1 cellular context compared by ENCODE assay signal in the genomic region with DNA sequence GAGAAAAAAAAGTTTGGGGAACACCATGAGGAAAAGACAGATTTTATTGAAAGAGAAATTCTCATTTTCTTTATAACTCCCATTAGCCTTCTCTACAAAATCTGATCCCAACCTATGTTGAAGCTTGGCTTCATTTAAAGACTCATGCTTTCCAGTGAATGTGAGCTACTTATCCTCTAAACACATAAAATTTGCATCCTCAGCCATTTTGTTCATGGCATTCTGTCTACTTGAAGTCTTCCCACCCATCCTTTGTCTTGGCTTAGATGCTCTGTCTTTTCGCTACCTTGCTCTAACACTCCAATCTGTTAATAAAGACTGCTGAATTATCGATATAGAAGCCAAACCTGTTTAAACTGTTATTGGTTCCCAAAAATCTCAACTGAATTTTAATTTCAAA.
TF ChIP-seq lines count a peak whose summit lies in the region.

No MANE protein-coding gene starts in this region.

TF ChIP-seq in A549, 52 proteins besides CTCF, POLR2A, EP300 and RAD21 (continued from another document):
- TF ChIP-seq, protein P1, sequence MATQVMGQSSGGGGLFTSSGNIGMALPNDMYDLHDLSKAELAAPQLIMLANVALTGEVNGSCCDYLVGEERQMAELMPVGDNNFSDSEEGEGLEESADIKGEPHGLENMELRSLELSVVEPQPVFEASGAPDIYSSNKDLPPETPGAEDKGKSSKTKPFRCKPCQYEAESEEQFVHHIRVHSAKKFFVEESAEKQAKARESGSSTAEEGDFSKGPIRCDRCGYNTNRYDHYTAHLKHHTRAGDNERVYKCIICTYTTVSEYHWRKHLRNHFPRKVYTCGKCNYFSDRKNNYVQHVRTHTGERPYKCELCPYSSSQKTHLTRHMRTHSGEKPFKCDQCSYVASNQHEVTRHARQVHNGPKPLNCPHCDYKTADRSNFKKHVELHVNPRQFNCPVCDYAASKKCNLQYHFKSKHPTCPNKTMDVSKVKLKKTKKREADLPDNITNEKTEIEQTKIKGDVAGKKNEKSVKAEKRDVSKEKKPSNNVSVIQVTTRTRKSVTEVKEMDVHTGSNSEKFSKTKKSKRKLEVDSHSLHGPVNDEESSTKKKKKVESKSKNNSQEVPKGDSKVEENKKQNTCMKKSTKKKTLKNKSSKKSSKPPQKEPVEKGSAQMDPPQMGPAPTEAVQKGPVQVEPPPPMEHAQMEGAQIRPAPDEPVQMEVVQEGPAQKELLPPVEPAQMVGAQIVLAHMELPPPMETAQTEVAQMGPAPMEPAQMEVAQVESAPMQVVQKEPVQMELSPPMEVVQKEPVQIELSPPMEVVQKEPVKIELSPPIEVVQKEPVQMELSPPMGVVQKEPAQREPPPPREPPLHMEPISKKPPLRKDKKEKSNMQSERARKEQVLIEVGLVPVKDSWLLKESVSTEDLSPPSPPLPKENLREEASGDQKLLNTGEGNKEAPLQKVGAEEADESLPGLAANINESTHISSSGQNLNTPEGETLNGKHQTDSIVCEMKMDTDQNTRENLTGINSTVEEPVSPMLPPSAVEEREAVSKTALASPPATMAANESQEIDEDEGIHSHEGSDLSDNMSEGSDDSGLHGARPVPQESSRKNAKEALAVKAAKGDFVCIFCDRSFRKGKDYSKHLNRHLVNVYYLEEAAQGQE (IDR thresholded peaks at IDR 0.05), result no peak
- TF ChIP-seq MAFK (IDR thresholded peaks at IDR 0.05; ENCODE audit: partially characterized antibody) (peak; percentile 66), JUNB (IDR thresholded peaks at IDR 0.05) (no peak), BHLHE40 (IDR thresholded peaks at IDR 0.05; ENCODE audit: low read depth, low read length) (no peak), KDM5A (IDR thresholded peaks at IDR 0.05) (no peak)
TF ChIP-seq in A549: peak in this region for 1.
